Comparison of ENCODE assay signal across 24 cellular contexts in the genomic region with DNA sequence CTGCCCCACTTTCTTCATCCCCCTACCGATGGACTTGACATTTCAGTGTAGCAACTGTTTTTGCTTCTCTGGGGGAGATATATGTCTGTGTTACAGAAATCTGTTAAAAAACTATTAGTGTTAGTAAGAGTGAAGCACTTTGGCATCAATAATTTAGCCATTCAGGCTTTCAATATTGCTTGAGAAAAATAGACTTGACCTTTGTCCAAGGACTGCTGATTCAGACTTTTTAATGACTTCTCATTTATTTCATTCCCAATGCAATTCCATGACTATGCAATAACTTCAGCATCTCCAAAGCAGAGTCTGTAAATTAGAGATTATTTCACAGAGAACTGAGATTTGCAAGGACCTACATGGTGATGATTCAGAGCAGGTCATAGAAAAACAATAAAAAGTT.
DNase-seq lines count a peak whose midpoint lies in the region; ATAC-seq, FAIRE-seq and TF ChIP-seq lines count a peak whose summit lies in the region.
"Had no signal": no experiment of that assay in that cellular context is flagged by ENCODE, and none has a peak within 500 bp of the region (broad histone marks: within the 10 kb centered on the region; RNA-seq: fewer than 3 reads in every experiment).

No MANE protein-coding gene starts in this region.

- H3K27ac Mint-ChIP-seq in HFFc6: no peak overlapping the region
- H3K27ac Mint-ChIP-seq: B cell; CD4-positive, alpha-beta T cell; CD8-positive, alpha-beta T cell had no signal

- no peak for ATAC-seq in HepG2
- ATAC-seq in right lobe of liver: no peak
- ATAC-seq in K562: no peak
- ATAC-seq: CD8-positive, alpha-beta T cell had no signal

- H3K9me3 ChIP-seq in HepG2 (ENCODE audit: low read length) (no peaks in the 10 kb centered on the region), right lobe of liver (no peaks in the 10 kb centered on the region), K562 (replicated peaks; ENCODE audit: control insufficient read depth, insufficient read depth, low read depth, low read length) (no peaks in the 10 kb centered on the region), osteoblast (ENCODE audit: low read depth, low read length) (no peaks in the 10 kb centered on the region)
- H3K9me3 ChIP-seq: Caco-2 had no signal

- CTCF ChIA-PET in HepG2 (lab: Yijun Ruan, JAX; ENCODE audit: low intra/inter-chr PET ratio, low total read pairs) (no interaction called here), K562 (lab: Yijun Ruan, JAX; ENCODE audit: low intra/inter-chr PET ratio) (no interaction called here)

- H3K36me3 ChIP-seq in HepG2 (replicated peaks in 1 of 2; ENCODE audit: control insufficient read depth in 1 of 2, insufficient read depth in 2 of 2, low read length in 2 of 2): no peaks in the 10 kb centered on the region
- H3K36me3 ChIP-seq in right lobe of liver: no peaks in the 10 kb centered on the region
- no peaks in the 10 kb centered on the region for H3K36me3 ChIP-seq in K562 (ENCODE audit: control insufficient read depth, insufficient read depth, low read length)
- H3K36me3 ChIP-seq in osteoblast (ENCODE audit: insufficient read depth, low read length): no peaks in the 10 kb centered on the region
- H3K36me3 ChIP-seq: BLaER1 treated with 17β-estradiol and CSF1 and Interleukin-3, amounts not matched to agents 10 nM and 100 nM had no signal

- H3K36me3 Mint-ChIP-seq in HFFc6 (ENCODE audit: low read depth): no peaks in the 10 kb centered on the region
- H3K36me3 Mint-ChIP-seq: CD8-positive, alpha-beta T cell had no signal

- H3K4me3 Mint-ChIP-seq in HFFc6: no peak overlapping the region
- H3K4me3 Mint-ChIP-seq: B cell; CD4-positive, alpha-beta T cell; CD8-positive, alpha-beta T cell had no signal

- H3K9me1 ChIP-seq in K562 (ENCODE audit: control insufficient read depth, insufficient read depth, low read length): no peaks in the 10 kb centered on the region

- 100% methylated on average over 1 of the region's 1 CpG for WGBS in HepG2 (ENCODE audit: low lambda C conversion rate)
- 94% methylated on average over 1 of the region's 1 CpG for WGBS in right lobe of liver (ENCODE audit: insufficient coverage, low coverage, low lambda C conversion rate, missing lambda C conversion rate)
- WGBS in K562 (ENCODE audit: insufficient coverage, low coverage, missing lambda C conversion rate): 6% methylated on average over 1 of the region's 1 CpG

- H3K9me3 Mint-ChIP-seq in HFFc6: no peaks in the 10 kb centered on the region

- DNase-seq in HepG2 (ENCODE audit: low spot score) (no peak), right lobe of liver (no peak), HFFc6 (peak; percentile 0), K562 (ENCODE audit: extremely low read depth in 1 of 4, low spot score in 3 of 4) (no peak), osteoblast (ENCODE audit: insufficient read length, low spot score, missing footprints) (peak; percentile 51), frontal cortex (ENCODE audit: low spot score in 2 of 2) (no peak), occipital lobe (lab: John Stamatoyannopoulos, UW) (no peak)
- no peak for DNase-seq in activated CD4-positive, CD25-positive, alpha-beta regulatory T cell treated with anti-CD3 and anti-CD28 coated beads, Interleukin-2, amount 50 U/mL, for 72 hours
- DNase-seq: 8988T; AML-193; Caco-2; Calu3; CD4-positive, alpha-beta T cell; CD8-positive, alpha-beta T cell; DMS79 treated with DMSO at 0.1 percent for 48 hours; GF-D8 had no signal

- TF ChIP-seq EP300 in HepG2 (IDR thresholded peaks at IDR 0.05; ENCODE audit: low read depth in 2 of 2, low read length in 2 of 2): no peak
- no peak for TF ChIP-seq EP300 in HepG2 (CRISPR knock-in tag; IDR thresholded peaks at IDR 0.05; ENCODE audit: borderline replicate concordance)
- no peak for TF ChIP-seq EP300 in K562 (IDR thresholded peaks at IDR 0.05; ENCODE audit: low read length)

- POLR2A ChIA-PET in HepG2 (lab: Yijun Ruan, JAX): no interaction called here
- POLR2A ChIA-PET in K562 (lab: Yijun Ruan, JAX): no interaction called here

- H4K20me1 ChIP-seq in HepG2 (ENCODE audit: insufficient read depth, low read length) (no peaks in the 10 kb centered on the region), K562 (replicated peaks; ENCODE audit: control insufficient read depth, insufficient read depth, low read length) (no peaks in the 10 kb centered on the region), osteoblast (ENCODE audit: insufficient read depth, low read length) (no peaks in the 10 kb centered on the region)
- H4K20me1 ChIP-seq: BLaER1 treated with 17β-estradiol and CSF1 and Interleukin-3, amounts not matched to agents 10 nM and 100 nM had no signal

- no peak overlapping the region for H3K9ac ChIP-seq in HepG2 (ENCODE audit: insufficient read depth, low read depth, low read length)
- no peak overlapping the region for H3K9ac ChIP-seq in K562 (ENCODE audit: insufficient read depth in 1 of 2, low read depth in 2 of 2, low read length in 2 of 2)
- H3K9ac ChIP-seq: BLaER1 treated with 17β-estradiol and CSF1 and Interleukin-3, amounts not matched to agents 10 nM and 100 nM had no signal

- in situ Hi-C loops in HepG2 (cut with HindIII; ENCODE audit: extremely low pct_ligation_motif_present, low pct_unique_long_range_greater_than_20kb) (no loop called here), K562 (cut with MboI) (no loop called here)

- no peaks in the 10 kb centered on the region for H3K27me3 Mint-ChIP-seq in HFFc6 (ENCODE audit: insufficient read depth)
- H3K27me3 Mint-ChIP-seq: B cell; CD4-positive, alpha-beta T cell had no signal

- no TSS peak for BruUV-seq in HepG2 (replicated peaks; lab: Mats Ljungman, UMichigan)
- BruUV-seq in K562 (replicated peaks; lab: Mats Ljungman, UMichigan): no TSS peak

- no peak overlapping the region for H3K4me2 ChIP-seq in HepG2 (ENCODE audit: low read depth, low read length)
- H3K4me2 ChIP-seq in K562 (ENCODE audit: insufficient read depth, low read length): no peak overlapping the region
- no peak overlapping the region for H3K4me2 ChIP-seq in osteoblast (ENCODE audit: insufficient read depth, low read length)
- H3K4me2 ChIP-seq: BLaER1 treated with 17β-estradiol and CSF1 and Interleukin-3, amounts not matched to agents 10 nM and 100 nM had no signal

- H3K4me1 ChIP-seq in HepG2 (ENCODE audit: insufficient read depth, low read length): no peaks in the 10 kb centered on the region
- H3K4me1 ChIP-seq in right lobe of liver: no peaks in the 10 kb centered on the region
- H3K4me1 ChIP-seq in K562 (replicated peaks in 1 of 2; ENCODE audit: control insufficient read depth in 2 of 2, insufficient read depth in 2 of 2, low read length in 2 of 2): no peaks in the 10 kb centered on the region
- no peaks in the 10 kb centered on the region for H3K4me1 ChIP-seq in osteoblast (ENCODE audit: insufficient read depth, low read length)
- H3K4me1 ChIP-seq: Caco-2 had no signal

- no peak for TF ChIP-seq RAD21 in HepG2 (CRISPR knock-in tag; IDR thresholded peaks at IDR 0.05)
- TF ChIP-seq RAD21 in K562 (CRISPR knock-in tag; conservative IDR thresholded peaks at IDR 0.05 in 1 of 2, IDR thresholded peaks at IDR 0.05 in 1 of 2): no peak

- H3K27ac ChIP-seq in HepG2 (ENCODE audit: extremely low read length, insufficient read depth, low read length) (no peak overlapping the region), right lobe of liver (no peak overlapping the region), K562 (ENCODE audit: extremely low read depth, low read depth, low read length) (no peak overlapping the region), osteoblast (ENCODE audit: low read depth, low read length) (no peak overlapping the region)
- H3K27ac ChIP-seq: BLaER1 treated with 17β-estradiol and CSF1 and Interleukin-3, amounts not matched to agents 10 nM and 100 nM; C4-2B had no signal

- TF ChIP-seq CTCF in HepG2 (CRISPR knock-in tag; IDR thresholded peaks at IDR 0.05): no peak
- TF ChIP-seq CTCF in right lobe of liver (IDR thresholded peaks at IDR 0.05): no peak
- no peak for TF ChIP-seq CTCF in HFFc6 (IDR thresholded peaks at IDR 0.05)
- TF ChIP-seq CTCF in K562 (IDR thresholded peaks at IDR 0.05 in 2 of 3, conservative IDR thresholded peaks at IDR 0.05 in 1 of 3; ENCODE audit: insufficient read depth in 2 of 3, low read depth in 1 of 3, low read length in 3 of 3): no peak
- no peak for TF ChIP-seq CTCF in osteoblast (IDR thresholded peaks at IDR 0.05; ENCODE audit: extremely low read depth, low read depth, low read length)

- H3K79me2 ChIP-seq in HepG2 (ENCODE audit: insufficient read depth, low read length) (no peaks in the 10 kb centered on the region), K562 (ENCODE audit: control insufficient read depth, insufficient read depth, low read length) (no peaks in the 10 kb centered on the region), osteoblast (ENCODE audit: insufficient read depth, low read length) (no peaks in the 10 kb centered on the region)

- no peak overlapping the region for H3K4me3 ChIP-seq in HepG2 (replicated peaks in 1 of 3; ENCODE audit: insufficient read depth in 1 of 3, low read depth in 2 of 3, low read length in 3 of 3)
- H3K4me3 ChIP-seq in right lobe of liver: no peak overlapping the region
- H3K4me3 ChIP-seq in K562: no peak overlapping the region
- H3K4me3 ChIP-seq in osteoblast (ENCODE audit: insufficient read depth, low read length): no peak overlapping the region
- H3K4me3 ChIP-seq: BLaER1 treated with 17β-estradiol and CSF1 and Interleukin-3, amounts not matched to agents 10 nM and 100 nM had no signal

- no peaks in the 10 kb centered on the region for H3K4me1 Mint-ChIP-seq in HFFc6 (ENCODE audit: low read depth)
- H3K4me1 Mint-ChIP-seq: B cell had no signal

- FAIRE-seq in HepG2 (lab: Jason Lieb, UNC): no peak
- FAIRE-seq in K562 (lab: Jason Lieb, UNC): no peak
- no peak for FAIRE-seq in frontal cortex (lab: Jason Lieb, UNC)
- FAIRE-seq: A204.1, D721Med, G401.6, GM12891, GM19239 had no signal

- H2AFZ ChIP-seq in HepG2 (ENCODE audit: low read length) (no peak overlapping the region), K562 (ENCODE audit: low read depth, low read length) (no peak overlapping the region), osteoblast (ENCODE audit: low read length) (no peak overlapping the region)

- no peaks in the 10 kb centered on the region for H3K27me3 ChIP-seq in HepG2 (ENCODE audit: control insufficient read depth in 1 of 2, insufficient read depth in 2 of 2, low read length in 2 of 2)
- no peaks in the 10 kb centered on the region for H3K27me3 ChIP-seq in right lobe of liver
- no peaks in the 10 kb centered on the region for H3K27me3 ChIP-seq in K562 (ENCODE audit: control insufficient read depth in 2 of 2, insufficient read depth in 2 of 2, low read length in 2 of 2)
- no peaks in the 10 kb centered on the region for H3K27me3 ChIP-seq in osteoblast (ENCODE audit: insufficient read depth, low read length)
- H3K27me3 ChIP-seq: BLaER1 treated with 17β-estradiol and CSF1 and Interleukin-3, amounts not matched to agents 10 nM and 100 nM had no signal

- TF ChIP-seq POLR2A in HepG2 (IDR thresholded peaks at IDR 0.05; ENCODE audit: insufficient read depth in 1 of 2, low read depth in 2 of 2, low read length in 2 of 2) (no peak), right lobe of liver (IDR thresholded peaks at IDR 0.05) (no peak), K562 (conservative IDR thresholded peaks at IDR 0.05) (no peak)

- intact Hi-C loops in HepG2 (cut with micrococcal nuclease; ENCODE audit: unreplicated experiment) (no loop called here), right lobe of liver (cut with DNase I) (no loop called here), K562 (cut with micrococcal nuclease) (no loop called here)

TF ChIP-seq in K562, 482 proteins besides CTCF, POLR2A, EP300 and RAD21 (continues in another document):
- TF ChIP-seq SAFB (IDR thresholded peaks at IDR 0.05; ENCODE audit: borderline replicate concordance, low read depth, low read length): no peak

Comparison
In these comparisons a context has a peak if more than half of its experiments do, and no peak if none do; other contexts are left out.
1. DNase-seq: peak in HFFc6 (single experiment) and osteoblast (single experiment); none in HepG2 (single experiment), right lobe of liver (0 of 3), K562 (0 of 4), frontal cortex (0 of 2), activated CD4-positive, CD25-positive, alpha-beta regulatory T cell treated with anti-CD3 and anti-CD28 coated beads, Interleukin-2, amount 50 U/mL, for 72 hours (single experiment) and occipital lobe (single experiment).